23 cellular contexts compared by ENCODE assay signal in genomic region chr17:34095101-34095500, GRCh38.
"Had no signal": no experiment of that assay in that cellular context is flagged by ENCODE, and none has a peak within 500 bp of the region (broad histone marks: within the 10 kb centered on the region; RNA-seq: fewer than 3 reads in every experiment).

No MANE protein-coding gene starts in this region.

- ATAC-seq: activated CD4-positive, alpha-beta T cell treated with anti-CD3 and anti-CD28 coated beads for 36 hours; activated T-helper 17 cell treated with anti-CD3 and anti-CD28 coated beads, Interleukin-2, amount 50 U/mL, for 72 hours; K562; T-cell had no signal

- DNase-seq: activated CD4-positive, alpha-beta memory T cell treated with anti-CD3 and anti-CD28 coated beads, Interleukin-2, amount 10 ng/mL, durations not matched to agents 7 days and 5 days; activated CD4-positive, alpha-beta T cell treated with anti-CD3 and anti-CD28 coated beads for 36 hours; activated CD4-positive, alpha-beta T cell treated with anti-CD3 and anti-CD28 coated beads, Interleukin-2, amount 50 U/mL, for 1 hour; activated gamma-delta T cell treated with Interleukin-2 at 50 U/mL for 16 hours; activated naive CD4-positive, alpha-beta T cell treated with anti-CD3 and anti-CD28 coated beads, Interleukin-2, amount 10 ng/mL, durations not matched to agents 7 days and 5 days; activated naive CD8-positive, alpha-beta T cell treated with anti-CD3 and anti-CD28 coated beads for 36 hours; activated T-cell treated with anti-CD3 and anti-CD28 coated beads for 4 hours; activated T-cell treated with anti-CD3 and anti-CD28 coated beads, Interleukin-2, amount 50 U/mL, for 48 hours; anterior cingulate cortex; Karpas-422; MM.1S; NCI-H146; NCI-H187 treated with DMSO at 0.1 percent for 48 hours; NCI-H2107; NCI-H446 treated with DMSO at 0.1 percent for 48 hours; NCI-H524 treated with DMSO at 0.1 percent for 48 hours; PC-9; SHP77 treated with DMSO at 0.1 percent for 48 hours; T-cell; T-helper 2 cell; T1000 had no signal
